In the genomic region with DNA sequence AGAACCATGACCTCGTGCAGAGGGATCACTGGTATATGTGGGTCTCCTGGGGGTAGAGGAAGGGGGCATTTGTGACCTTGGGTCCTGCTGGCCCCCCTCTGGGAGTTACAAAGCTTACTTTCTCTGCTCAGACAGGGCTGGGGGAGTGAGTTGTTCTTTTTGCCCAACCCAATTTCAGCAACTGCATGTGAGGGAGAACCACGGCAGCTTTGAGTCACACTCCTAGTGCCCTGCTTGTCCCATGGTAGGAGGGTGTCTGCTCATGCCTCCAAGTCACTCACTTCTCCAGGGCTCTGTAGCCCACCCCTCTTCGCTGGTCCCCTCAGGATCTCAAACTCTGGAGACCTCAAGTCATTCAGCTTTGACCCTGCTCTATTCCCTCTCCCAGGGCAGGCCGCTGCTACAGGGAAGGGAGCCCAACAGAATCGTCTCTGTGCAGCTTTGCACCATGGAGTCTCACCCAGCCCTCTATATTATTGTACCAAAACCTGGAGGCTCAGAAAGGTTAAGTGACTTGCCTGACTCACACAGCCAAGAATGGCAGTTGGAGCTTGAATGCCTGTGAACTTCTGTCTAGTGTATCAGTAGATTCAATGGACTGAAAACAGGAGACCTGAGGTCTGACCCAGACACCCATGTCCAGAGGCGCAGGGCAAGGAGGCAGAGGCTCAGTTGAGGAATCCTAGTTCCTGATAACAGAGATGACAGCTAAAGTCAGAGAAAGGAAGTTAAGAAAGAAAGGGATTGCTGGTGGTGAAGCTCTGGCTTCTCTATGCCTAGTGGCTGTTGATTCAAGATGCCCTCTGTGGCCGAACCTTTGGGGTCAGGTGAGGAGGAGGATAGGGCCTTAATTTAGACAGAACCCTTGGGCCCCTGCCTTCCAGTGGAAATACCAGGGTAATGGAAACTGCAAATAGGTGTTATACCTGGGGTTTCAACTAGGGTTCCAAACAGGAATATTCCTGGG, we compare ENCODE assay signal across 1 cellular context.
A peak's percentile ranks its signal among the peaks of the same experiment; 100 is the strongest.
TF ChIP-seq lines count a peak whose summit lies in the region.

No MANE protein-coding gene starts in this region.

TF ChIP-seq in HepG2, 621 proteins besides CTCF, POLR2A, EP300 and RAD21 (continues in another document):
- TF ChIP-seq SPEN (CRISPR knock-in tag; IDR thresholded peaks at IDR 0.05; ENCODE audit: low read depth) = no peak
- TF ChIP-seq ATF7 (IDR thresholded peaks at IDR 0.05) = no peak
- 0 out of 2 replicates have a peak, but pooled peaks have one; percentile 39 for TF ChIP-seq ATF7 (CRISPR knock-in tag; IDR thresholded peaks at IDR 0.05)
- no peak for TF ChIP-seq GABPA (IDR thresholded peaks at IDR 0.05; ENCODE audit: low read depth, low read length)
- TF ChIP-seq GABPA (CRISPR knock-in tag; IDR thresholded peaks at IDR 0.05; ENCODE audit: low read depth) = no peak
- TF ChIP-seq ZNF230 (CRISPR knock-in tag; IDR thresholded peaks at IDR 0.05) = 0 out of 2 replicates have a peak, but pooled peaks have one; percentile 32
- no peak for TF ChIP-seq WIZ (CRISPR knock-in tag; IDR thresholded peaks at IDR 0.05)
- no peak for TF ChIP-seq CBX1 (IDR thresholded peaks at IDR 0.05; ENCODE audit: low read depth)
- no peak for TF ChIP-seq ZNF570 (CRISPR knock-in tag; IDR thresholded peaks at IDR 0.05; ENCODE audit: borderline replicate concordance)
- TF ChIP-seq SP4 (CRISPR knock-in tag; IDR thresholded peaks at IDR 0.05) = peak; percentile 55; the same call in 1 of the 2 replicates
- TF ChIP-seq, protein P1, sequence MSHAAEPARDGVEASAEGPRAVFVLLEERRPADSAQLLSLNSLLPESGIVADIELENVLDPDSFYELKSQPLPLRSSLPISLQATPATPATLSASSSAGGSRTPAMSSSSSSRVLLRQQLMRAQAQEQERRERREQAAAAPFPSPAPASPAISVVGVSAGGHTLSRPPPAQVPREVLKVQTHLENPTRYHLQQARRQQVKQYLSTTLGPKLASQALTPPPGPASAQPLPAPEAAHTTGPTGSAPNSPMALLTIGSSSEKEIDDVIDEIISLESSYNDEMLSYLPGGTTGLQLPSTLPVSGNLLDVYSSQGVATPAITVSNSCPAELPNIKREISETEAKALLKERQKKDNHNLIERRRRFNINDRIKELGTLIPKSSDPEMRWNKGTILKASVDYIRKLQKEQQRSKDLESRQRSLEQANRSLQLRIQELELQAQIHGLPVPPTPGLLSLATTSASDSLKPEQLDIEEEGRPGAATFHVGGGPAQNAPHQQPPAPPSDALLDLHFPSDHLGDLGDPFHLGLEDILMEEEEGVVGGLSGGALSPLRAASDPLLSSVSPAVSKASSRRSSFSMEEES (CRISPR knock-in tag; IDR thresholded peaks at IDR 0.05) = no peak
- TF ChIP-seq, protein P2, sequence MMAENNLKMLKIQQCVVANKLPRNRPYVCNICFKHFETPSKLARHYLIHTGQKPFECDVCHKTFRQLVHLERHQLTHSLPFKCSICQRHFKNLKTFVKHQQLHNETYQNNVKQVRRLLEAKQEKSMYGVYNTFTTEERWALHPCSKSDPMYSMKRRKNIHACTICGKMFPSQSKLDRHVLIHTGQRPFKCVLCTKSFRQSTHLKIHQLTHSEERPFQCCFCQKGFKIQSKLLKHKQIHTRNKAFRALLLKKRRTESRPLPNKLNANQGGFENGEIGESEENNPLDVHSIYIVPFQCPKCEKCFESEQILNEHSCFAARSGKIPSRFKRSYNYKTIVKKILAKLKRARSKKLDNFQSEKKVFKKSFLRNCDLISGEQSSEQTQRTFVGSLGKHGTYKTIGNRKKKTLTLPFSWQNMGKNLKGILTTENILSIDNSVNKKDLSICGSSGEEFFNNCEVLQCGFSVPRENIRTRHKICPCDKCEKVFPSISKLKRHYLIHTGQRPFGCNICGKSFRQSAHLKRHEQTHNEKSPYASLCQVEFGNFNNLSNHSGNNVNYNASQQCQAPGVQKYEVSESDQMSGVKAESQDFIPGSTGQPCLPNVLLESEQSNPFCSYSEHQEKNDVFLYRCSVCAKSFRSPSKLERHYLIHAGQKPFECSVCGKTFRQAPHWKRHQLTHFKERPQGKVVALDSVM (CRISPR knock-in tag; IDR thresholded peaks at IDR 0.05) = no peak
- TF ChIP-seq, protein P3, sequence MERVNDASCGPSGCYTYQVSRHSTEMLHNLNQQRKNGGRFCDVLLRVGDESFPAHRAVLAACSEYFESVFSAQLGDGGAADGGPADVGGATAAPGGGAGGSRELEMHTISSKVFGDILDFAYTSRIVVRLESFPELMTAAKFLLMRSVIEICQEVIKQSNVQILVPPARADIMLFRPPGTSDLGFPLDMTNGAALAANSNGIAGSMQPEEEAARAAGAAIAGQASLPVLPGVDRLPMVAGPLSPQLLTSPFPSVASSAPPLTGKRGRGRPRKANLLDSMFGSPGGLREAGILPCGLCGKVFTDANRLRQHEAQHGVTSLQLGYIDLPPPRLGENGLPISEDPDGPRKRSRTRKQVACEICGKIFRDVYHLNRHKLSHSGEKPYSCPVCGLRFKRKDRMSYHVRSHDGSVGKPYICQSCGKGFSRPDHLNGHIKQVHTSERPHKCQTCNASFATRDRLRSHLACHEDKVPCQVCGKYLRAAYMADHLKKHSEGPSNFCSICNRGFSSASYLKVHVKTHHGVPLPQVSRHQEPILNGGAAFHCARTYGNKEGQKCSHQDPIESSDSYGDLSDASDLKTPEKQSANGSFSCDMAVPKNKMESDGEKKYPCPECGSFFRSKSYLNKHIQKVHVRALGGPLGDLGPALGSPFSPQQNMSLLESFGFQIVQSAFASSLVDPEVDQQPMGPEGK (CRISPR knock-in tag; IDR thresholded peaks at IDR 0.05) = peak; percentile 46; the same call in 1 of the 2 replicates
- no peak for TF ChIP-seq RELA (CRISPR knock-in tag; IDR thresholded peaks at IDR 0.05)
- TF ChIP-seq ZNF878 (CRISPR knock-in tag; IDR thresholded peaks at IDR 0.05) = peak; percentile 70; the same call in 1 of the 2 replicates
- TF ChIP-seq, protein P4, sequence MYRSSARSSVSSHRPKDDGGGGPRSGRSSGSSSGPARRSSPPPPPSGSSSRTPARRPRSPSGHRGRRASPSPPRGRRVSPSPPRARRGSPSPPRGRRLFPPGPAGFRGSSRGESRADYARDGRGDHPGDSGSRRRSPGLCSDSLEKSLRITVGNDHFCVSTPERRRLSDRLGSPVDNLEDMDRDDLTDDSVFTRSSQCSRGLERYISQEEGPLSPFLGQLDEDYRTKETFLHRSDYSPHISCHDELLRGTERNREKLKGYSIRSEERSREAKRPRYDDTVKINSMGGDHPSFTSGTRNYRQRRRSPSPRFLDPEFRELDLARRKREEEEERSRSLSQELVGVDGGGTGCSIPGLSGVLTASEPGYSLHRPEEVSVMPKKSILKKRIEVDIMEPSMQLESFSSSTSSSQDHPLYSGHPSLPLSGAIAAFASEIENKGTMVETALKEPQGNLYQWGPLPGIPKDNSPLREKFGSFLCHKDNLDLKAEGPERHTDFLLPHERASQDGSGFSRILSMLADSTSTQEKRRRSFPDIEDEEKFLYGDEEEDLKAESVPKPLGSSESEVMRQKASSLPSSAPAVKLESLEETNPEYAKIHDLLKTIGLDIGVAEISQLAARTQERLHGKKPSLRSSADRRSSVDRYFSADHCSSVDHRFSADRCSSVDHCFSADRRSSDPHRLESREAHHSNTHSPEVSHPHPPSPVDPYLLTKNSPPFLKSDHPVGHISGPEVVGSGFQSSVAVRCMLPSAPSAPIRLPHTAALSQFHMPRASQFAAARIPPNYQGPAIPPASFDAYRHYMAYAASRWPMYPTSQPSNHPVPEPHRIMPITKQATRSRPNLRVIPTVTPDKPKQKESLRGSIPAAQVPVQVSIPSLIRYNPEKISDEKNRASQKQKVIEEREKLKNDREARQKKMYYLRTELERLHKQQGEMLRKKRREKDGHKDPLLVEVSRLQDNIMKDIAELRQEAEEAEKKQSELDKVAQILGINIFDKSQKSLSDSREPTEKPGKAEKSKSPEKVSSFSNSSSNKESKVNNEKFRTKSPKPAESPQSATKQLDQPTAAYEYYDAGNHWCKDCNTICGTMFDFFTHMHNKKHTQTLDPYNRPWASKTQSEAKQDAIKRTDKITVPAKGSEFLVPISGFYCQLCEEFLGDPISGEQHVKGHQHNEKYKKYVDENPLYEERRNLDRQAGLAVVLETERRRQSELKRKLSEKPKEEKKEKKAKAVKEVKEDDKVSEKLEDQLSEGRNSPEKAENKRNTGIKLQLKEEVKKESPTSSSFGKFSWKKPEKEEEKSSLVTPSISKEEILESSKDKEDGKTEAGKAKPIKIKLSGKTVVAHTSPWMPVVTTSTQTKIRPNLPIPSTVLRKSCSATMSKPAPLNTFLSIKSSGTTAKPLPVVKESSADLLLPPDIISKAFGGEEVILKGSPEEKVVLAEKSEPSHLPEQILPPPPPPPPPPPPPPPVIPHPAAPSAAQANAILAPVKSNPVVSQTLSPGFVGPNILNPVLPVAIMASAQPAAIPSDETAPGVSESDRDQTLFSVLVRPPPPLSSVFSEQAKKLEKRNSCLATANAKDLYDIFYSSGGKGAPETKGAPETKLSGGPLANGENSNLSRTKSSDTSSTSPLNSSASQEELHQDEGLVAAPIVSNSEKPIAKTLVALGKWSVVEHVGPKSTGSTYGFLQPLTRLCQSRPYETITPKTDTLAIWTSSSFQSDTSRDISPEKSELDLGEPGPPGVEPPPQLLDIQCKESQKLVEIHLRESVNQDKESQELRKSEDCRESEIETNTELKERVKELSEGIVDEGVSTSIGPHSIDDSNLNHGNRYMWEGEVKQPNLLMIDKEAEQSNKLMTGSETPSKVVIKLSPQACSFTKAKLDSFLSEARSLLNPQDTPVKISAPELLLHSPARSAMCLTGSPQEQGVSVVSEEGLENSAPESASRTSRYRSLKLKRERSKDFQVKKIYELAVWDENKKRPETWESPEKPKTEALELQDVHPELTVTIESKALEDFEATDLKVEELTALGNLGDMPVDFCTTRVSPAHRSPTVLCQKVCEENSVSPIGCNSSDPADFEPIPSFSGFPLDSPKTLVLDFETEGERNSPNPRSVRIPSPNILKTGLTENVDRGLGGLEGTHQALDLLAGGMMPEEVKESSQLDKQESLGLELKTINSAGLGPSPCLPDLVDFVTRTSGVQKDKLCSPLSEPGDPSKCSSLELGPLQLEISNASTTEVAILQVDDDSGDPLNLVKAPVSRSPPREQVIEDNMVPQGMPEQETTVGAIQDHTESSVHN (CRISPR knock-in tag; IDR thresholded peaks at IDR 0.05) = peak; percentile 33; the same call in 1 of the 2 replicates
- no peak for TF ChIP-seq ZNF549 (CRISPR knock-in tag; IDR thresholded peaks at IDR 0.05)
- TF ChIP-seq SAFB2 (CRISPR knock-in tag; IDR thresholded peaks at IDR 0.05; ENCODE audit: borderline replicate concordance, low read depth) = 0 out of 2 replicates have a peak, but pooled peaks have one; percentile 61
- TF ChIP-seq ZNF768 (CRISPR knock-in tag; IDR thresholded peaks at IDR 0.05) = peak; percentile 90
- TF ChIP-seq AKAP8 (CRISPR knock-in tag; IDR thresholded peaks at IDR 0.05) = 0 out of 2 replicates have a peak, but pooled peaks have one; percentile 52
- TF ChIP-seq FOXM1 (CRISPR knock-in tag; IDR thresholded peaks at IDR 0.05) = no peak
- TF ChIP-seq ZBTB3 (CRISPR knock-in tag; IDR thresholded peaks at IDR 0.05; ENCODE audit: borderline replicate concordance, low read depth) = no peak
- TF ChIP-seq NFYC (CRISPR knock-in tag; IDR thresholded peaks at IDR 0.05) = no peak
- peak; percentile 56; the same call in 1 of the 2 replicates for TF ChIP-seq ZMYM3 (CRISPR knock-in tag; IDR thresholded peaks at IDR 0.05)
- no peak for TF ChIP-seq NFIC (IDR thresholded peaks at IDR 0.05; ENCODE audit: low read length)
- TF ChIP-seq KDM1A (CRISPR knock-in tag; IDR thresholded peaks at IDR 0.05) = 0 out of 2 replicates have a peak, but pooled peaks have one; percentile 22
- no peak for TF ChIP-seq ZNF24 (IDR thresholded peaks at IDR 0.05)
- TF ChIP-seq SRSF1 (optimal IDR thresholded peaks at IDR 0.05; ENCODE audit: low read depth, low read length) = no peak
- TF ChIP-seq ZNF101 (CRISPR knock-in tag; IDR thresholded peaks at IDR 0.05; ENCODE audit: borderline replicate concordance, low read depth) = no peak
- TF ChIP-seq IRF2 (CRISPR knock-in tag; IDR thresholded peaks at IDR 0.05) = no peak
- no peak for TF ChIP-seq REL (CRISPR knock-in tag; conservative IDR thresholded peaks at IDR 0.05)
- TF ChIP-seq, protein P5, sequence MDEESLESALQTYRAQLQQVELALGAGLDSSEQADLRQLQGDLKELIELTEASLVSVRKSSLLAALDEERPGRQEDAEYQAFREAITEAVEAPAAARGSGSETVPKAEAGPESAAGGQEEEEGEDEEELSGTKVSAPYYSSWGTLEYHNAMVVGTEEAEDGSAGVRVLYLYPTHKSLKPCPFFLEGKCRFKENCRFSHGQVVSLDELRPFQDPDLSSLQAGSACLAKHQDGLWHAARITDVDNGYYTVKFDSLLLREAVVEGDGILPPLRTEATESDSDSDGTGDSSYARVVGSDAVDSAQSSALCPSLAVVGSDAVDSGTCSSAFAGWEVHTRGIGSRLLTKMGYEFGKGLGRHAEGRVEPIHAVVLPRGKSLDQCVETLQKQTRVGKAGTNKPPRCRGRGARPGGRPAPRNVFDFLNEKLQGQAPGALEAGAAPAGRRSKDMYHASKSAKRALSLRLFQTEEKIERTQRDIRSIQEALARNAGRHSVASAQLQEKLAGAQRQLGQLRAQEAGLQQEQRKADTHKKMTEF (CRISPR knock-in tag; IDR thresholded peaks at IDR 0.05) = no peak
- TF ChIP-seq, protein P6, sequence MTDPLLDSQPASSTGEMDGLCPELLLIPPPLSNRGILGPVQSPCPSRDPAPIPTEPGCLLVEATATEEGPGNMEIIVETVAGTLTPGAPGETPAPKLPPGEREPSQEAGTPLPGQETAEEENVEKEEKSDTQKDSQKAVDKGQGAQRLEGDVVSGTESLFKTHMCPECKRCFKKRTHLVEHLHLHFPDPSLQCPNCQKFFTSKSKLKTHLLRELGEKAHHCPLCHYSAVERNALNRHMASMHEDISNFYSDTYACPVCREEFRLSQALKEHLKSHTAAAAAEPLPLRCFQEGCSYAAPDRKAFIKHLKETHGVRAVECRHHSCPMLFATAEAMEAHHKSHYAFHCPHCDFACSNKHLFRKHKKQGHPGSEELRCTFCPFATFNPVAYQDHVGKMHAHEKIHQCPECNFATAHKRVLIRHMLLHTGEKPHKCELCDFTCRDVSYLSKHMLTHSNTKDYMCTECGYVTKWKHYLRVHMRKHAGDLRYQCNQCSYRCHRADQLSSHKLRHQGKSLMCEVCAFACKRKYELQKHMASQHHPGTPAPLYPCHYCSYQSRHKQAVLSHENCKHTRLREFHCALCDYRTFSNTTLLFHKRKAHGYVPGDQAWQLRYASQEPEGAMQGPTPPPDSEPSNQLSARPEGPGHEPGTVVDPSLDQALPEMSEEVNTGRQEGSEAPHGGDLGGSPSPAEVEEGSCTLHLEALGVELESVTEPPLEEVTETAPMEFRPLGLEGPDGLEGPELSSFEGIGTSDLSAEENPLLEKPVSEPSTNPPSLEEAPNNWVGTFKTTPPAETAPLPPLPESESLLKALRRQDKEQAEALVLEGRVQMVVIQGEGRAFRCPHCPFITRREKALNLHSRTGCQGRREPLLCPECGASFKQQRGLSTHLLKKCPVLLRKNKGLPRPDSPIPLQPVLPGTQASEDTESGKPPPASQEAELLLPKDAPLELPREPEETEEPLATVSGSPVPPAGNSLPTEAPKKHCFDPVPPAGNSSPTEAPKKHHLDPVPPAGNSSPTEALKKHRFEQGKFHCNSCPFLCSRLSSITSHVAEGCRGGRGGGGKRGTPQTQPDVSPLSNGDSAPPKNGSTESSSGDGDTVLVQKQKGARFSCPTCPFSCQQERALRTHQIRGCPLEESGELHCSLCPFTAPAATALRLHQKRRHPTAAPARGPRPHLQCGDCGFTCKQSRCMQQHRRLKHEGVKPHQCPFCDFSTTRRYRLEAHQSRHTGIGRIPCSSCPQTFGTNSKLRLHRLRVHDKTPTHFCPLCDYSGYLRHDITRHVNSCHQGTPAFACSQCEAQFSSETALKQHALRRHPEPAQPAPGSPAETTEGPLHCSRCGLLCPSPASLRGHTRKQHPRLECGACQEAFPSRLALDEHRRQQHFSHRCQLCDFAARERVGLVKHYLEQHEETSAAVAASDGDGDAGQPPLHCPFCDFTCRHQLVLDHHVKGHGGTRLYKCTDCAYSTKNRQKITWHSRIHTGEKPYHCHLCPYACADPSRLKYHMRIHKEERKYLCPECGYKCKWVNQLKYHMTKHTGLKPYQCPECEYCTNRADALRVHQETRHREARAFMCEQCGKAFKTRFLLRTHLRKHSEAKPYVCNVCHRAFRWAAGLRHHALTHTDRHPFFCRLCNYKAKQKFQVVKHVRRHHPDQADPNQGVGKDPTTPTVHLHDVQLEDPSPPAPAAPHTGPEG (CRISPR knock-in tag; IDR thresholded peaks at IDR 0.05) = no peak
- no peak for TF ChIP-seq NR2F2 (IDR thresholded peaks at IDR 0.05; ENCODE audit: borderline replicate concordance, low read depth)
